ENCODE assay signal across 8 cellular contexts in genomic region chr4:152443859-152444258, GRCh38.
"Had no signal": no experiment of that assay in that cellular context is flagged by ENCODE, and none has a peak within 500 bp of the region (broad histone marks: within the 10 kb centered on the region; RNA-seq: fewer than 3 reads in every experiment).

No MANE protein-coding gene starts in this region.

- FAIRE-seq: H1, H54, HTR-8/SVneo had no signal

- H2AFZ ChIP-seq: GM23338 had no signal

- H3K4me2 ChIP-seq: GM23338 had no signal

- H3K4me3 ChIP-seq: GM23338 had no signal

- H3K4me3 Mint-ChIP-seq: GM23338, H9, IgD-negative memory B cell had no signal

- ATAC-seq: GM23338 had no signal

- H3K9me3 Mint-ChIP-seq: GM23338, H9, IgD-negative memory B cell had no signal

- DNase-seq: H9, HCEC 1CT, KBM-7 had no signal

- H3K27me3 Mint-ChIP-seq: IgD-negative memory B cell had no signal
